ENCODE assay signal across 8 cellular contexts in the genomic region with DNA sequence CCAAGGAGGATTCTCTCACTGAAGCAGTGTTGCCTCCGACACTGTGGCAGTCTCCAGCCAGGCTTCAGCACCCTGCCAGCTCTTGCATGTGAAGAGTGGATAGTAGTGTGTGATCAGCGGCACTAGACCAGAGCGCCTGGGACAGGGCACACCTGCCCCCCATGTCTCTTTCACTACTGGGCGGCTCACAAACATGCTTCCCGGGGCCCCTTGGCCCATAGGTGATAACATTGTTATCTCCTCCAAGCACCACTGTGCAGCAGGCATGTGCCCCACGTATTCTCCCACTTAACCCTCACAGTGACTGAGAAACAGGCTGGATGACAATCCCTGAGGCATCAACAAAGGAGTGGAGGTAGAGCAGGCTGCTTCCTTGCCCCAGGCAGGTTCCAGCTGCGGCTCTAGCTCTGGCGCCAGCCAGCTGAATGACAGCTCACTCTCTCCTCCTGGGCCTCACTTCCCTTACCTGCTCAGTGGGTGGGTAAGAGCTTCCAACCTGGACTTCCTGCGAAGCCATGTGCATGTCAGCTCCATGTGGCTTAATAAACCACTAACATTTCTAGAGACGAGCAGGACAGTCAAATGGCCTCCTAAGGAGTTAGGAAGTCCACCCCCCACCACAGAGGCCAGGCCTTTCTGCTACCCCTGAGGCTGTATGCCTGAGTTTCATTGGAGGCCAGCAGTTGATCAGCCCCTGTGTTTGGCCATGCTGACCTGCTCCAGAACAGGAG. TPM values are rescaled to one million over a fixed set of nuclear protein-coding genes. Genes with fewer than 3 reads are reported as not detected.
DNase-seq lines count a peak whose midpoint lies in the region; ATAC-seq and TF ChIP-seq lines count a peak whose summit lies in the region.

No MANE protein-coding gene starts in this region.

- intact Hi-C loops in IMR-90 (cut with micrococcal nuclease), result loop anchor here (5.0 kb wide), 1 partner anchor 108 kb away; no protein-coding TSS in a partner anchor

- H4K91ac ChIP-seq in IMR-90 (ENCODE audit: insufficient read depth, low read depth, low read length), result no peak overlapping the region

- no peak overlapping the region for H3K9ac ChIP-seq in IMR-90 (ENCODE audit: low read depth, low read length)
- peak overlapping the region; percentile 48 to 83 (median 48) for H3K9ac ChIP-seq in skeletal muscle tissue (ENCODE audit: low read depth in 1 of 3, low read length in 3 of 3)

- H3K56ac ChIP-seq in IMR-90 (ENCODE audit: extremely low read depth, insufficient read depth, low read length), result no peak overlapping the region

- H3K27me3 ChIP-seq in IMR-90 (ENCODE audit: control insufficient read depth, insufficient read depth, low read length) (no peaks in the 10 kb centered on the region), esophagus (ENCODE audit: control insufficient read depth in 1 of 2, insufficient read depth in 2 of 2, low read length in 2 of 2) (no peaks in the 10 kb centered on the region), skeletal muscle tissue (ENCODE audit: control insufficient read depth in 3 of 3, insufficient read depth in 3 of 3, low read length in 3 of 3) (no peaks in the 10 kb centered on the region)

- H4K20me1 ChIP-seq in IMR-90 (ENCODE audit: insufficient read depth, low read length), result peaks cover 53% of the 10 kb centered on the region

- H3K36me3 ChIP-seq in IMR-90 (ENCODE audit: control insufficient read depth, insufficient read depth, low read length) (no peaks in the 10 kb centered on the region), esophagus (ENCODE audit: control insufficient read depth in 2 of 2, insufficient read depth in 2 of 2, low read length in 1 of 2) (peaks cover 0 to 2% of the 10 kb centered on the region in 2 donors), skeletal muscle tissue (ENCODE audit: control insufficient read depth in 3 of 3, insufficient read depth in 3 of 3, low read length in 3 of 3) (no peaks in the 10 kb centered on the region)

- TF ChIP-seq CTCF in IMR-90 (conservative IDR thresholded peaks at IDR 0.05; ENCODE audit: low read depth, low read length) (no peak), RWPE1 (conservative IDR thresholded peaks at IDR 0.05; ENCODE audit: low read depth) (no peak), GM10266 (IDR thresholded peaks at IDR 0.05; ENCODE audit: control insufficient read depth, insufficient read depth, low read depth, missing control alignments) (no peak)

- no peak overlapping the region for H4K5ac ChIP-seq in IMR-90 (ENCODE audit: low read depth, low read length)

- H2AFZ ChIP-seq in IMR-90 (replicated peaks; ENCODE audit: low read length, poor library complexity), result no peak overlapping the region

- H3K9me1 ChIP-seq in IMR-90 (ENCODE audit: insufficient read depth, low read length), result peaks cover 10% of the 10 kb centered on the region

- dilution Hi-C loops in IMR-90 (cut with HindIII; ENCODE audit: low sequenced_read_pairs, unreplicated experiment), result no loop called here

- CTCF ChIA-PET in IMR-90 (lab: Yijun Ruan, JAX), result interaction anchor here (0.6 kb wide), 1 partner anchor 14 kb away, joined by 3 read pairs; no protein-coding TSS in a partner anchor
- CTCF ChIA-PET in RWPE1 (lab: Yijun Ruan, JAX), result interaction anchor here (0.6 to 1.0 kb wide), 4 partner anchors 22 to 166 kb away, joined by 3 to 5 read pairs (median 4); no protein-coding TSS in a partner anchor

- no peak overlapping the region for H2BK15ac ChIP-seq in IMR-90 (ENCODE audit: low read depth, low read length)

- TF ChIP-seq POLR2A in IMR-90 (IDR thresholded peaks at IDR 0.05; ENCODE audit: low read depth, low read length), result no peak

- TF ChIP-seq RAD21 in IMR-90 (IDR thresholded peaks at IDR 0.05; ENCODE audit: low read length), result no peak

- H2BK5ac ChIP-seq in IMR-90 (ENCODE audit: low read depth, low read length, poor library complexity, severe bottlenecking), result no peak overlapping the region

- no peak for DNase-seq in IMR-90
- DNase-seq in RWPE1 (ENCODE audit: low spot score), result peak; percentile 66
- no peak for DNase-seq in cortex of kidney (lab: John Stamatoyannopoulos, UW)
- DNase-seq in T1000 (lab: John Stamatoyannopoulos, UW), result no peak
- DNase-seq in GM10266 (ENCODE audit: extremely low spot score), result no peak

- BruUV-seq in IMR-90 (replicated peaks; lab: Mats Ljungman, UMichigan), result no TSS peak

- H4K8ac ChIP-seq in IMR-90 (ENCODE audit: low read depth in 2 of 2, low read length in 2 of 2), result no peak overlapping the region

- in situ Hi-C loops in IMR-90 (cut with MboI; ENCODE audit: low sequenced_read_pairs), result loop anchor here (10.0 kb wide), 1 partner anchor 120 kb away; no protein-coding TSS in a partner anchor

- H2BK120ac ChIP-seq in IMR-90 (ENCODE audit: low read depth, low read length), result no peak overlapping the region

- POLR2A ChIA-PET in IMR-90 (lab: Charles Lee; ENCODE audit: unreplicated experiment), result no interaction called here
- POLR2A ChIA-PET in RWPE1 (lab: Yijun Ruan, JAX; ENCODE audit: low non-redundant PET), result interaction anchor here (2.4 kb wide), 1 partner anchor 38 kb away, joined by 6 read pairs; the partner anchor contains the start of gene KLF13

- H3K27ac ChIP-seq in IMR-90 (ENCODE audit: insufficient read depth, low read length) (no peak overlapping the region), RWPE1 (peak overlapping the region; percentile 96), esophagus (ENCODE audit: low read depth in 2 of 2, low read length in 1 of 2) (peak overlapping the region; percentile 94), skeletal muscle tissue (ENCODE audit: low read depth, low read length) (peak overlapping the region; percentile 90)

- no peak overlapping the region for H2BK20ac ChIP-seq in IMR-90 (ENCODE audit: low read depth, low read length)

- no peak overlapping the region for H3K4me3 ChIP-seq in IMR-90 (ENCODE audit: insufficient read depth, low read depth, low read length)
- H3K4me3 ChIP-seq in esophagus (ENCODE audit: low read depth in 1 of 2, low read length in 2 of 2), result no peak overlapping the region
- peak overlapping the region in 2 of 3 donors; percentile 38 to 41 for H3K4me3 ChIP-seq in skeletal muscle tissue (ENCODE audit: low read length in 3 of 3)

- H3K23ac ChIP-seq in IMR-90 (ENCODE audit: low read depth, low read length), result no peak overlapping the region

- H3K18ac ChIP-seq in IMR-90 (ENCODE audit: low read depth, low read length), result no peak overlapping the region

- ATAC-seq in IMR-90 (ENCODE audit: low read depth) (no peak), GM18502 (IDR thresholded peaks at IDR 0.05; ENCODE audit: poor library complexity, unreplicated experiment) (no peak)

- H3K4me1 ChIP-seq in IMR-90 (ENCODE audit: control insufficient read depth, insufficient read depth, low read length), result peaks cover 14% of the 10 kb centered on the region
- H3K4me1 ChIP-seq in esophagus (ENCODE audit: control insufficient read depth in 2 of 2, insufficient read depth in 2 of 2, low read length in 1 of 2), result peaks cover 24 to 51% of the 10 kb centered on the region in 2 donors
- peaks cover 82 to 91% (median 84%) of the 10 kb centered on the region in 3 donors for H3K4me1 ChIP-seq in skeletal muscle tissue (ENCODE audit: control insufficient read depth in 3 of 3, insufficient read depth in 3 of 3, low read length in 3 of 3)

- 0 out of 2 replicates have a peak, but pooled peaks cover 2% of the 10 kb centered on the region for H3K9me3 ChIP-seq in IMR-90 (ENCODE audit: control insufficient read depth, insufficient read depth, low read length)
- H3K9me3 ChIP-seq in esophagus (ENCODE audit: control insufficient read depth in 2 of 2, insufficient read depth in 1 of 2, low read depth in 1 of 2, low read length in 1 of 2), result no peaks in the 10 kb centered on the region
- no peaks in the 10 kb centered on the region for H3K9me3 ChIP-seq in skeletal muscle tissue (ENCODE audit: control insufficient read depth in 3 of 3, low read length in 3 of 3)

- no peak overlapping the region for H3K14ac ChIP-seq in IMR-90 (replicated peaks; ENCODE audit: low read depth, low read length)

- H3K4me2 ChIP-seq in IMR-90 (ENCODE audit: low read depth, low read length), result no peak overlapping the region

- H3K4ac ChIP-seq in IMR-90 (ENCODE audit: low read depth, low read length), result no peak overlapping the region

- WGBS in IMR-90 (ENCODE audit: extremely low coverage in 2 of 2, insufficient read length in 1 of 2), 2 experiments, result no CpG with 5 or more reads among the region's 10 CpGs
- 39 to 49% methylated on average over 10 of the region's 10 CpGs for WGBS in esophagus, 2 donors

- 0 out of 2 replicates have a peak overlapping the region, but pooled peaks have one; percentile 24 for H2AK5ac ChIP-seq in IMR-90 (ENCODE audit: low read depth, low read length)

- peaks cover 39 to 85% of the 10 kb centered on the region in 2 experiments for H3K79me1 ChIP-seq in IMR-90 (ENCODE audit: low read depth in 1 of 2, low read length in 2 of 2)

- no peak overlapping the region for H2AK9ac ChIP-seq in IMR-90 (replicated peaks; ENCODE audit: low read depth, low read length, poor library complexity)

TF ChIP-seq in IMR-90, 13 proteins besides CTCF, POLR2A, EP300 and RAD21 (continues in another document):
- no peak for TF ChIP-seq MAZ (IDR thresholded peaks at IDR 0.05; ENCODE audit: borderline replicate concordance, low read depth, low read length)
- TF ChIP-seq ELK1 (IDR thresholded peaks at IDR 0.05; ENCODE audit: borderline replicate concordance, low read depth, low read length), result no peak
- no peak for TF ChIP-seq RCOR1 (IDR thresholded peaks at IDR 0.05; ENCODE audit: insufficient replicate concordance, low read length)
- TF ChIP-seq MAFK (IDR thresholded peaks at IDR 0.05; ENCODE audit: low read depth, low read length), result no peak
- no peak for TF ChIP-seq BHLHE40 (IDR thresholded peaks at IDR 0.05; ENCODE audit: low read depth, low read length)
- TF ChIP-seq FOS (IDR thresholded peaks at IDR 0.05; ENCODE audit: low read depth, low read length), result no peak
- no peak for TF ChIP-seq CHD1 (IDR thresholded peaks at IDR 0.05; ENCODE audit: low read depth, low read length)
- no peak for TF ChIP-seq NFE2L2 (IDR thresholded peaks at IDR 0.05; ENCODE audit: low read depth, low read length)
- TF ChIP-seq CEBPB (IDR thresholded peaks at IDR 0.05; ENCODE audit: low read depth, low read length), result no peak

RNA-seq across cellular contexts. Expression of gene KLF13, which starts 37.8 kb away (rescaled TPM):
- total RNA-seq in IMR-90 (2012; rRNA removed) (9.5 and 10.8 TPM in 2 replicates), skeletal muscle tissue (20.4 TPM)
- polyA plus RNA-seq in IMR-90 (2012; rRNA removed) (10.6 and 11.8 TPM in 2 replicates), esophagus (10 to 100 TPM in 1 of 2 donors, 1 to 10 TPM in 1; 9.0 to 20.9 TPM)
- 4.8 and 6.4 TPM in 2 replicates for polyA plus RNA-seq in IMR-90 (2012; cell fraction: cytosol; rRNA removed)
- 5.8 and 7.8 TPM in 2 replicates for polyA plus RNA-seq in IMR-90 (2012; cell fraction: nucleus; rRNA removed; ENCODE audit: low replicate concordance)

Comparison
In these comparisons a context has a peak if more than half of its experiments do, and no peak if none do; other contexts are left out.
1. H3K4me3 ChIP-seq: peak in skeletal muscle tissue (2 of 3); none in IMR-90 (single experiment) and esophagus (0 of 2).